1 cellular context compared by ENCODE assay signal in the genomic region with DNA sequence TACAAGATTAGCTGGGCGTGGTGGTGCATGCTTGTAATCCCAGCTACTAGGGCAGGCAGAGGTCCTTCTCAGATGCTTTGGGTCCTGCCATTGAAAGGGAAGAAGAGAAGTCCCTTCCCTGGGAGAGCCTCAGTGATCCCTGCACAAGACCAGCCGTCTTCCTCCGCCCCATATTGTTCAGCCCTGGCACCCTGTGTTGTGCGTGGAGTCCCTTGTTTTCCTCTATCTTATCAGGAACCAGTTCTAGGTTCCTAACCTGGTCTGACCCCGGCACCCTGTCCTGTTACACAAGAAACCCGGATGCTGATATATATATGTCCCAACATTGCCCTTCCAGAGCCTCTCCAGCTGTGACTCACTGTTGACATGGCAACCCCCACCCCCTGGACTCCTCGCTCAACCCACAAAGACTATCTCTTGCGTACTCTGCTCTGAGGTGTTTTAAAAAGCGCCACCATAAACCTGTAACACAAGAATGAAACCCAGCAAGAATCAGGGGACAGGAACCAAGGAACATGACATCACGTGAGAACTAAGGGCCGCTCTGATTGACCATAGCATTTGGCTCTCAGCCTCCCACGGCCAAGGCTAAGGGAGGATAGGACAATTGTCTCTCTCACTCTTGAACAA.
TF ChIP-seq lines count a peak whose summit lies in the region.

No MANE protein-coding gene starts in this region.

TF ChIP-seq in GM12878, 131 proteins besides CTCF, POLR2A, EP300 and RAD21 (continued from another document):
- TF ChIP-seq, protein P1, sequence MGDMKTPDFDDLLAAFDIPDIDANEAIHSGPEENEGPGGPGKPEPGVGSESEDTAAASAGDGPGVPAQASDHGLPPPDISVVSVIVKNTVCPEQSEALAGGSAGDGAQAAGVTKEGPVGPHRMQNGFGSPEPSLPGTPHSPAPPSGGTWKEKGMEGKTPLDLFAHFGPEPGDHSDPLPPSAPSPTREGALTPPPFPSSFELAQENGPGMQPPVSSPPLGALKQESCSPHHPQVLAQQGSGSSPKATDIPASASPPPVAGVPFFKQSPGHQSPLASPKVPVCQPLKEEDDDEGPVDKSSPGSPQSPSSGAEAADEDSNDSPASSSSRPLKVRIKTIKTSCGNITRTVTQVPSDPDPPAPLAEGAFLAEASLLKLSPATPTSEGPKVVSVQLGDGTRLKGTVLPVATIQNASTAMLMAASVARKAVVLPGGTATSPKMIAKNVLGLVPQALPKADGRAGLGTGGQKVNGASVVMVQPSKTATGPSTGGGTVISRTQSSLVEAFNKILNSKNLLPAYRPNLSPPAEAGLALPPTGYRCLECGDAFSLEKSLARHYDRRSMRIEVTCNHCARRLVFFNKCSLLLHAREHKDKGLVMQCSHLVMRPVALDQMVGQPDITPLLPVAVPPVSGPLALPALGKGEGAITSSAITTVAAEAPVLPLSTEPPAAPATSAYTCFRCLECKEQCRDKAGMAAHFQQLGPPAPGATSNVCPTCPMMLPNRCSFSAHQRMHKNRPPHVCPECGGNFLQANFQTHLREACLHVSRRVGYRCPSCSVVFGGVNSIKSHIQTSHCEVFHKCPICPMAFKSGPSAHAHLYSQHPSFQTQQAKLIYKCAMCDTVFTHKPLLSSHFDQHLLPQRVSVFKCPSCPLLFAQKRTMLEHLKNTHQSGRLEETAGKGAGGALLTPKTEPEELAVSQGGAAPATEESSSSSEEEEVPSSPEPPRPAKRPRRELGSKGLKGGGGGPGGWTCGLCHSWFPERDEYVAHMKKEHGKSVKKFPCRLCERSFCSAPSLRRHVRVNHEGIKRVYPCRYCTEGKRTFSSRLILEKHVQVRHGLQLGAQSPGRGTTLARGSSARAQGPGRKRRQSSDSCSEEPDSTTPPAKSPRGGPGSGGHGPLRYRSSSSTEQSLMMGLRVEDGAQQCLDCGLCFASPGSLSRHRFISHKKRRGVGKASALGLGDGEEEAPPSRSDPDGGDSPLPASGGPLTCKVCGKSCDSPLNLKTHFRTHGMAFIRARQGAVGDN (IDR thresholded peaks at IDR 0.05), result peak; percentile 77
- no peak for TF ChIP-seq NFXL1 (IDR thresholded peaks at IDR 0.05; ENCODE audit: borderline replicate concordance)
- peak; percentile 87 for TF ChIP-seq POLR2AphosphoS5 (IDR thresholded peaks at IDR 0.05; ENCODE audit: low read length)
